In genomic region chr4:56817840-56818491, GRCh38 we compare ENCODE assay signal across 9 cellular contexts. TPM values are rescaled to one million over a fixed set of nuclear protein-coding genes. Genes with fewer than 3 reads are reported as not detected.
DNase-seq lines count a peak whose midpoint lies in the region; ATAC-seq lines count a peak whose summit lies in the region.
"Had no signal": no experiment of that assay in that cellular context is flagged by ENCODE, and none has a peak within 500 bp of the region (broad histone marks: within the 10 kb centered on the region; RNA-seq: fewer than 3 reads in every experiment).

No MANE protein-coding gene starts in this region.

- H3K27me3 Mint-ChIP-seq in activated CD4-positive, alpha-beta memory T cell treated with anti-CD3 and anti-CD28 coated beads for 36 hours = peaks cover 11% of the 10 kb centered on the region

- H3K27ac Mint-ChIP-seq in activated CD4-positive, alpha-beta memory T cell treated with anti-CD3 and anti-CD28 coated beads for 36 hours = peak overlapping the region; percentile 6

- no peaks in the 10 kb centered on the region for H3K36me3 Mint-ChIP-seq in activated CD4-positive, alpha-beta memory T cell treated with anti-CD3 and anti-CD28 coated beads for 36 hours

- H3K4me3 Mint-ChIP-seq in activated CD4-positive, alpha-beta memory T cell treated with anti-CD3 and anti-CD28 coated beads for 36 hours = no peak overlapping the region

- POLR2A ChIA-PET in activated CD4-positive, alpha-beta memory T cell treated with anti-CD3 and anti-CD28 coated beads for 36 hours (lab: Charles Lee) = no interaction called here

- CTCF ChIA-PET in activated CD4-positive, alpha-beta memory T cell treated with anti-CD3 and anti-CD28 coated beads for 36 hours (lab: Charles Lee) = no interaction called here

- ATAC-seq in GM19372 (IDR thresholded peaks at IDR 0.05; ENCODE audit: low read depth, unreplicated experiment) (peak; percentile 78), HG03060 (IDR thresholded peaks at IDR 0.05; ENCODE audit: low read depth, unreplicated experiment) (peak; percentile 74)
- ATAC-seq: K562 had no signal

- H3K4me1 Mint-ChIP-seq in activated CD4-positive, alpha-beta memory T cell treated with anti-CD3 and anti-CD28 coated beads for 36 hours (ENCODE audit: low read depth) = peaks cover 27% of the 10 kb centered on the region

- H3K9me3 Mint-ChIP-seq in activated CD4-positive, alpha-beta memory T cell treated with anti-CD3 and anti-CD28 coated beads for 36 hours = no peaks in the 10 kb centered on the region

- peak; percentile 42 for DNase-seq in activated CD4-positive, alpha-beta memory T cell treated with anti-CD3 and anti-CD28 coated beads for 36 hours
- peak; percentile 2 for DNase-seq in stimulated activated CD8-positive, alpha-beta memory T cell treated with anti-CD3 and anti-CD28 coated beads, Interleukin-12 subunit alpha, Interleukin-12 subunit beta, amount 100 ng/mL, for 4 hours (ENCODE audit: low read depth)
- no peak for DNase-seq in HPDE6-E6E7 (ENCODE audit: extremely low spot score)
- no peak for DNase-seq in NCI-H2196 treated with DMSO at 0.1 percent for 48 hours (lab: John Stamatoyannopoulos, UW; ENCODE audit: unreplicated experiment)
- DNase-seq in NCI-H69 (lab: John Stamatoyannopoulos, UW) = no peak

- intact Hi-C loops in activated CD4-positive, alpha-beta memory T cell treated with anti-CD3 and anti-CD28 coated beads for 36 hours (cut with micrococcal nuclease) = loop anchor here (1.0 to 5.0 kb wide), 4 partner anchors 11 to 136 kb away; partner anchors contain the start of gene HOPX

RNA-seq across cellular contexts. Expression of gene SPINK2, which starts 3.5 kb away (rescaled TPM):
- under 1 TPM in 1 of 2 experiments, not detected in 1; 0.51 TPM for total RNA-seq in activated CD4-positive, alpha-beta memory T cell treated with anti-CD3 and anti-CD28 coated beads for 36 hours
- total RNA-seq: ascending aorta, K562 had no signal

Comparison
In these comparisons a context has a peak if more than half of its experiments do, and no peak if none do; other contexts are left out.
1. DNase-seq: peak in activated CD4-positive, alpha-beta memory T cell treated with anti-CD3 and anti-CD28 coated beads for 36 hours (single experiment) and stimulated activated CD8-positive, alpha-beta memory T cell treated with anti-CD3 and anti-CD28 coated beads, Interleukin-12 subunit alpha, Interleukin-12 subunit beta, amount 100 ng/mL, for 4 hours (single experiment); none in HPDE6-E6E7 (single experiment), NCI-H2196 treated with DMSO at 0.1 percent for 48 hours (single experiment) and NCI-H69 (single experiment).